13 cellular contexts compared by ENCODE assay signal in the genomic region with DNA sequence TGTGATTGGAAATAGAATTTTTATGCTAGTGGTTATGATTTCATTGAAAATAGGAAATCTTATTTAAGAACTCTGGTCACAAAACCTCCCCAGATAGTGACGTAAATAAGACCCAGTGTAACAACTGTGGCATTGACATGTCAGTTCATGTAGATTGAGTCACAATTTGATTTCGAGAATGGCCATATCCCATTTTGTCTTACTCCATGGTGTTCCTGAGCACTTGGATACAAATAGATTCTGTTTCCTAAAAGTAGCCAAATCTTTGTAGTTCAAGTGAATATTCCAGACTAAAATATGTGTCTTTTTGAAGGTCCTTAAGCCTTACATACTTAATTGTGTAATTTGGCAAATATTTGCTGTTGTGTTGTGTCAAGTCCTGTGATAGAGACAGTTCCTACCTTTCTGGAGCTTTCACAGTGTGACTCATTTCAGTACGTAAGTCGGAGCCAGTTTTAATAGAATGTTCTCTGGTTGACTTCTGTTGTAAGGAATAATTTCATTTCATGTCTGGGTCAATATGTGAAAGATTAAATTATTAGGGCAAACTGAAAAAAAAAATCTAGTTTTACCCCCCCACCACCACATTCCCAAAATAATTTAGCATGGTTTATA. TPM values are rescaled to one million over a fixed set of nuclear protein-coding genes. Genes with fewer than 3 reads are reported as not detected.
DNase-seq lines count a peak whose midpoint lies in the region; ATAC-seq, FAIRE-seq and TF ChIP-seq lines count a peak whose summit lies in the region.
"Had no signal": no experiment of that assay in that cellular context is flagged by ENCODE, and none has a peak within 500 bp of the region (broad histone marks: within the 10 kb centered on the region; RNA-seq: fewer than 3 reads in every experiment).

No MANE protein-coding gene starts in this region.

- H3K4me3 ChIP-seq in NB4 (ENCODE audit: low read depth, low read length) (no peak overlapping the region), K562 (no peak overlapping the region), muscle layer of colon (ENCODE audit: low read depth in 1 of 2, low read length in 2 of 2) (no peak overlapping the region), neural progenitor cell (no peak overlapping the region)

- CTCF ChIA-PET in K562 (lab: Yijun Ruan, JAX; ENCODE audit: low intra/inter-chr PET ratio) = no interaction called here

- H3K9me3 ChIP-seq in K562 (replicated peaks; ENCODE audit: control insufficient read depth, insufficient read depth, low read depth, low read length) = no peaks in the 10 kb centered on the region
- no peaks in the 10 kb centered on the region for H3K9me3 ChIP-seq in muscle layer of colon (ENCODE audit: low read length)
- no peaks in the 10 kb centered on the region for H3K9me3 ChIP-seq in neural progenitor cell (ENCODE audit: low read depth)

- no peak overlapping the region; a peak in 1 of 4 replicates for H3K9ac ChIP-seq in K562 (ENCODE audit: insufficient read depth in 1 of 2, low read depth in 2 of 2, low read length in 2 of 2)
- no peak overlapping the region for H3K9ac ChIP-seq in muscle layer of colon (ENCODE audit: low read length)
- no peak overlapping the region for H3K9ac ChIP-seq in neural progenitor cell

- in situ Hi-C loops in K562 (cut with MboI) = no loop called here

- peaks cover 29% of the 10 kb centered on the region for H3K79me2 ChIP-seq in K562 (ENCODE audit: control insufficient read depth, insufficient read depth, low read length)
- no peaks in the 10 kb centered on the region for H3K79me2 ChIP-seq in neural progenitor cell (ENCODE audit: low read depth)

- peaks cover 3 to 16% of the 10 kb centered on the region in 2 experiments; a peak in 4 of 5 replicates for H3K4me1 ChIP-seq in K562 (replicated peaks in 1 of 2; ENCODE audit: control insufficient read depth in 2 of 2, insufficient read depth in 2 of 2, low read length in 2 of 2)
- peaks cover 38% of the 10 kb centered on the region for H3K4me1 ChIP-seq in muscle layer of colon (ENCODE audit: insufficient read depth, low read length)
- peaks cover 4% of the 10 kb centered on the region for H3K4me1 ChIP-seq in neural progenitor cell

- H3K36me3 ChIP-seq in K562 (ENCODE audit: control insufficient read depth, insufficient read depth, low read length) (peaks cover 64% of the 10 kb centered on the region), muscle layer of colon (ENCODE audit: insufficient read depth, low read length) (peaks cover 16% of the 10 kb centered on the region), neural progenitor cell (no peaks in the 10 kb centered on the region)

- TF ChIP-seq CTCF in NB4 (IDR thresholded peaks at IDR 0.05; ENCODE audit: low read depth, low read length) (no peak), K562 (IDR thresholded peaks at IDR 0.05 in 2 of 3, conservative IDR thresholded peaks at IDR 0.05 in 1 of 3; ENCODE audit: insufficient read depth in 2 of 3, low read depth in 1 of 3, low read length in 3 of 3) (no peak), neural progenitor cell (IDR thresholded peaks at IDR 0.05) (no peak)

- no peaks in the 10 kb centered on the region for H4K20me1 ChIP-seq in K562 (replicated peaks; ENCODE audit: control insufficient read depth, insufficient read depth, low read length)
- H4K20me1 ChIP-seq in neural progenitor cell (ENCODE audit: low read depth) = no peaks in the 10 kb centered on the region

- no peak overlapping the region for H3K4me3 Mint-ChIP-seq in neural progenitor cell

- H3K27ac ChIP-seq in K562 (ENCODE audit: extremely low read depth, low read depth, low read length) = peak overlapping the region; percentile 45; the same call in 2 of the 3 replicates
- H3K27ac ChIP-seq in muscle layer of colon (ENCODE audit: low read depth, low read length) = peak overlapping the region; percentile 30
- H3K27ac ChIP-seq in neural progenitor cell = no peak overlapping the region

- no peak for TF ChIP-seq EP300 in K562 (IDR thresholded peaks at IDR 0.05; ENCODE audit: low read length)

- no peak for TF ChIP-seq POLR2A in NB4 (IDR thresholded peaks at IDR 0.05; ENCODE audit: extremely low read depth, insufficient read length)
- no peak for TF ChIP-seq POLR2A in K562 (conservative IDR thresholded peaks at IDR 0.05)

- H3K27ac Mint-ChIP-seq in neural progenitor cell = no peak overlapping the region

- no peaks in the 10 kb centered on the region for H3K9me3 Mint-ChIP-seq in neural progenitor cell

- H3K27me3 ChIP-seq in K562 (ENCODE audit: control insufficient read depth in 2 of 2, insufficient read depth in 2 of 2, low read length in 2 of 2) (no peaks in the 10 kb centered on the region), muscle layer of colon (ENCODE audit: control insufficient read depth in 1 of 2, insufficient read depth in 2 of 2, low read length in 2 of 2) (no peaks in the 10 kb centered on the region), neural progenitor cell (peaks cover 8% of the 10 kb centered on the region)

- peaks cover 9% of the 10 kb centered on the region for H3K4me1 Mint-ChIP-seq in neural progenitor cell

- H3K4me2 ChIP-seq in K562 (ENCODE audit: insufficient read depth, low read length) (no peak overlapping the region), neural progenitor cell (no peak overlapping the region)

- no peaks in the 10 kb centered on the region for H3K27me3 Mint-ChIP-seq in neural progenitor cell (ENCODE audit: insufficient read depth, low read depth)

- peak; percentile 60 for DNase-seq in ELR (ENCODE audit: low read depth)
- DNase-seq in NB4 (ENCODE audit: low read depth) = peak; percentile 52
- no peak for DNase-seq in K562 (ENCODE audit: extremely low read depth in 1 of 4, low spot score in 3 of 4)
- DNase-seq in neural progenitor cell (ENCODE audit: low spot score) = no peak
- DNase-seq: central memory CD4-positive, alpha-beta T cell; KG1; NCI-H774; posterior cingulate gyrus had no signal

- no peak for TF ChIP-seq RAD21 in K562 (CRISPR knock-in tag; conservative IDR thresholded peaks at IDR 0.05 in 1 of 2, IDR thresholded peaks at IDR 0.05 in 1 of 2)

- peaks cover 5% of the 10 kb centered on the region for H3F3A ChIP-seq in neural progenitor cell (ENCODE audit: low read depth)

- H2AFZ ChIP-seq in K562 (ENCODE audit: low read depth, low read length) (no peak overlapping the region), neural progenitor cell (replicated peaks) (no peak overlapping the region)

- 94% methylated on average over 4 of the region's 4 CpGs for WGBS in K562 (ENCODE audit: insufficient coverage, low coverage, missing lambda C conversion rate)

- no TSS peak for BruUV-seq in K562 (replicated peaks; lab: Mats Ljungman, UMichigan)

- no peaks in the 10 kb centered on the region for H3K9me1 ChIP-seq in K562 (ENCODE audit: control insufficient read depth, insufficient read depth, low read length)

- POLR2A ChIA-PET in K562 (lab: Yijun Ruan, JAX) = interaction anchor here (0.7 to 1.7 kb wide), 8 partner anchors 9 to 170 kb away, joined by 3 to 8 read pairs (median 4); no protein-coding TSS in a partner anchor

- no peak for ATAC-seq in K562
- no peak for ATAC-seq in GM19463 (IDR thresholded peaks at IDR 0.05; ENCODE audit: unreplicated experiment)
- ATAC-seq in GM21723 (IDR thresholded peaks at IDR 0.05; ENCODE audit: unreplicated experiment) = no peak
- no peak for ATAC-seq in GM21360 (IDR thresholded peaks at IDR 0.05; ENCODE audit: unreplicated experiment)

- intact Hi-C loops in K562 (cut with micrococcal nuclease) = loop anchor here (5.0 to 10.0 kb wide), 3 partner anchors 132 to 295 kb away; a partner anchor contains a TSS

- peak; percentile 26 for FAIRE-seq in K562 (lab: Jason Lieb, UNC)
- FAIRE-seq: D721Med had no signal

- H3K36me3 Mint-ChIP-seq in neural progenitor cell = peaks cover 20% of the 10 kb centered on the region

TF ChIP-seq in K562, 482 proteins besides CTCF, POLR2A, EP300 and RAD21 (continues in another document):
- TF ChIP-seq, protein P1, sequence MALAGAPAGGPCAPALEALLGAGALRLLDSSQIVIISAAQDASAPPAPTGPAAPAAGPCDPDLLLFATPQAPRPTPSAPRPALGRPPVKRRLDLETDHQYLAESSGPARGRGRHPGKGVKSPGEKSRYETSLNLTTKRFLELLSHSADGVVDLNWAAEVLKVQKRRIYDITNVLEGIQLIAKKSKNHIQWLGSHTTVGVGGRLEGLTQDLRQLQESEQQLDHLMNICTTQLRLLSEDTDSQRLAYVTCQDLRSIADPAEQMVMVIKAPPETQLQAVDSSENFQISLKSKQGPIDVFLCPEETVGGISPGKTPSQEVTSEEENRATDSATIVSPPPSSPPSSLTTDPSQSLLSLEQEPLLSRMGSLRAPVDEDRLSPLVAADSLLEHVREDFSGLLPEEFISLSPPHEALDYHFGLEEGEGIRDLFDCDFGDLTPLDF (CRISPR knock-in tag; IDR thresholded peaks at IDR 0.05) = no peak
- TF ChIP-seq CEBPG (CRISPR knock-in tag; IDR thresholded peaks at IDR 0.05) (no peak), CEBPG (tag; conservative IDR thresholded peaks at IDR 0.05 in 1 of 2, IDR thresholded peaks at IDR 0.05 in 1 of 2) (0 out of 4 replicates have a peak, but pooled peaks of 1 of the 2 experiments have one; percentile 6), IFI16 (CRISPR knock-in tag; IDR thresholded peaks at IDR 0.05) (no peak)

RNA-seq across cellular contexts. Expression of a gene that starts 37.1 kb away (rescaled TPM):
- 33.0 and 56.7 TPM in 2 replicates for total RNA-seq in K562 (2011; cell fraction: chromatin; rRNA removed; ENCODE audit: low replicate concordance)
- 99.1 and 138 TPM in 2 replicates for total RNA-seq in K562 (2011; cell fraction: nucleolus; rRNA removed)
- total RNA-seq in K562 (2011; cell fraction: nucleoplasm; rRNA removed) = 91.9 and 144 TPM in 2 replicates
- 254 and 299 TPM in 2 replicates for total RNA-seq in K562 (2014; rRNA removed)
- total RNA-seq in K562 (2014; rRNA removed; fragmentation: Illumina TruSeq; extraction: Trizol) = 527 and 643 TPM in 2 replicates
- 301 and 309 TPM in 2 replicates for total RNA-seq in K562 (2015; rRNA removed; fragmentation: Illumina TruSeq; extraction: Trizol)
- total RNA-seq in K562 (2021) = 421 and 457 TPM in 2 replicates
- 1,717 and 2,316 TPM in 2 replicates for polyA plus RNA-seq in K562 (2011; rRNA removed)
- 211 and 453 TPM in 2 replicates for polyA plus RNA-seq in K562 (2011; cell fraction: cytosol; rRNA removed)
- 114 and 243 TPM in 2 replicates for polyA plus RNA-seq in K562 (2011; cell fraction: nucleus; rRNA removed)
- 614 and 759 TPM in 2 replicates for polyA plus RNA-seq in K562 (2012)
- polyA plus RNA-seq in K562 (2014; fragmentation: Illumina TruSeq; extraction: Trizol) = 263 and 283 TPM in 2 replicates
- polyA plus RNA-seq in K562 (2014; fragmentation: Nextera tagmentation; extraction: Ambion mirVana) = 100 to 1,000 TPM; 787 to 797 TPM
- polyA plus RNA-seq in K562 (2014; rRNA removed) = 564 and 638 TPM in 2 replicates
- 96.8 and 124 TPM in 2 replicates for polyA minus RNA-seq in K562 (2011; rRNA and poly(A)+ RNA removed)
- 53.5 and 72.6 TPM in 2 replicates for polyA minus RNA-seq in K562 (2011; cell fraction: cytosol; rRNA and poly(A)+ RNA removed)
- 31.4 and 79.2 TPM in 2 replicates for polyA minus RNA-seq in K562 (2011; cell fraction: nucleus; rRNA and poly(A)+ RNA removed)
- total RNA-seq in neural progenitor cell (ENCODE audit: low replicate concordance) = 75.4 and 89.9 TPM in 2 replicates

Comparison
In these comparisons a context has a peak if more than half of its experiments do, and no peak if none do; other contexts are left out.
1. DNase-seq: peak in ELR (single experiment) and NB4 (single experiment); none in K562 (0 of 4) and neural progenitor cell (single experiment).